ENCODE assay signal across 1 cellular context in genomic region chr1:12184008-12184681, GRCh38.
TF ChIP-seq lines count a peak whose summit lies in the region.

No MANE protein-coding gene starts in this region.

TF ChIP-seq in GM23338, 12 proteins besides CTCF, POLR2A, EP300 and RAD21 (continued from another document):
- TF ChIP-seq ZNF462 (CRISPR knock-in tag; IDR thresholded peaks at IDR 0.05) (no peak), REST (IDR thresholded peaks at IDR 0.05; ENCODE audit: unreplicated experiment) (no peak), POLR2AphosphoS5 (IDR thresholded peaks at IDR 0.05; ENCODE audit: low read depth) (no peak), EZH2phosphoT487 (IDR thresholded peaks at IDR 0.05; ENCODE audit: unreplicated experiment) (no peak), ZNF114 (CRISPR knock-in tag; IDR thresholded peaks at IDR 0.05) (no peak), JUNB (IDR thresholded peaks at IDR 0.05; ENCODE audit: unreplicated experiment) (no peak), CREB1 (CRISPR knock-in tag; IDR thresholded peaks at IDR 0.05; ENCODE audit: low read depth) (no peak), STAT1 (IDR thresholded peaks at IDR 0.05; ENCODE audit: unreplicated experiment) (no peak), ZNF331 (CRISPR knock-in tag; IDR thresholded peaks at IDR 0.05; ENCODE audit: low read depth) (no peak)
